ENCODE assay signal across 25 cellular contexts in genomic region chr2:229650886-229651285, GRCh38.
"Had no signal": no experiment of that assay in that cellular context is flagged by ENCODE, and none has a peak within 500 bp of the region (broad histone marks: within the 10 kb centered on the region; RNA-seq: fewer than 3 reads in every experiment).

No MANE protein-coding gene starts in this region.

- H3K27ac ChIP-seq: colonic mucosa, esophagus muscularis mucosa, foreskin keratinocyte, gastroesophageal sphincter, heart right ventricle, left lung, neutrophil, pancreas, right atrium auricular region, thoracic aorta, tibial nerve, upper lobe of left lung had no signal

- H3K4me2 ChIP-seq: smooth muscle cell had no signal

- H3K9me3 ChIP-seq: colonic mucosa, esophagus muscularis mucosa, gastroesophageal sphincter, heart right ventricle, left lung, neutrophil, pancreas, right atrium auricular region, thoracic aorta, tibial nerve, upper lobe of left lung had no signal

- H3K4me3 ChIP-seq: colonic mucosa, esophagus muscularis mucosa, gastroesophageal sphincter, heart right ventricle, left lung, pancreas, right atrium auricular region, smooth muscle cell, thoracic aorta, tibial nerve, upper lobe of left lung had no signal

- H3K4me1 ChIP-seq: colonic mucosa, esophagus muscularis mucosa, foreskin keratinocyte, gastroesophageal sphincter, heart right ventricle, left lung, right atrium auricular region, tibial nerve, upper lobe of left lung had no signal

- H3K27me3 ChIP-seq: colonic mucosa, foreskin keratinocyte, left lung, neutrophil, pancreas, right atrium auricular region, tibial nerve, upper lobe of left lung had no signal

- H3K36me3 ChIP-seq: colonic mucosa, esophagus muscularis mucosa, gastroesophageal sphincter, heart right ventricle, left lung, neutrophil, pancreas, right atrium auricular region, thoracic aorta, tibial nerve, upper lobe of left lung had no signal

- DNase-seq: colonic mucosa; effector memory CD4-positive, alpha-beta T cell; foreskin keratinocyte; glutamatergic neuron; heart right ventricle; hippocampal formation; left cardiac atrium; left lung; mesendoderm; naive thymus-derived CD8-positive, alpha-beta T cell; pancreas; stimulated activated CD4-positive, alpha-beta T cell treated with anti-CD3 and anti-CD28 coated beads, Interleukin-12 subunit alpha, Interleukin-12 subunit beta, amount 100 ng/mL, for 4 hours; stimulated activated CD4-positive, alpha-beta T cell treated with anti-CD3 and anti-CD28 coated beads, Interleukin-1b, Interleukin-23, amount 100 ng/mL, for 48 hours; stimulated activated CD4-positive, alpha-beta T cell treated with anti-CD3 and anti-CD28 coated beads, Interleukin-4, amount 100 ng/mL, for 1 hour; stimulated activated CD8-positive, alpha-beta memory T cell treated with anti-CD3 and anti-CD28 coated beads, Interleukin-4, amount 100 ng/mL, for 48 hours; stimulated activated naive CD4-positive, alpha-beta T cell; stimulated activated naive CD8-positive, alpha-beta T cell treated with anti-CD3 and anti-CD28 coated beads, Interleukin-15, amount 100 ng/mL, for 72 hours; upper lobe of left lung had no signal
